ENCODE assay signal across 9 cellular contexts in the genomic region with DNA sequence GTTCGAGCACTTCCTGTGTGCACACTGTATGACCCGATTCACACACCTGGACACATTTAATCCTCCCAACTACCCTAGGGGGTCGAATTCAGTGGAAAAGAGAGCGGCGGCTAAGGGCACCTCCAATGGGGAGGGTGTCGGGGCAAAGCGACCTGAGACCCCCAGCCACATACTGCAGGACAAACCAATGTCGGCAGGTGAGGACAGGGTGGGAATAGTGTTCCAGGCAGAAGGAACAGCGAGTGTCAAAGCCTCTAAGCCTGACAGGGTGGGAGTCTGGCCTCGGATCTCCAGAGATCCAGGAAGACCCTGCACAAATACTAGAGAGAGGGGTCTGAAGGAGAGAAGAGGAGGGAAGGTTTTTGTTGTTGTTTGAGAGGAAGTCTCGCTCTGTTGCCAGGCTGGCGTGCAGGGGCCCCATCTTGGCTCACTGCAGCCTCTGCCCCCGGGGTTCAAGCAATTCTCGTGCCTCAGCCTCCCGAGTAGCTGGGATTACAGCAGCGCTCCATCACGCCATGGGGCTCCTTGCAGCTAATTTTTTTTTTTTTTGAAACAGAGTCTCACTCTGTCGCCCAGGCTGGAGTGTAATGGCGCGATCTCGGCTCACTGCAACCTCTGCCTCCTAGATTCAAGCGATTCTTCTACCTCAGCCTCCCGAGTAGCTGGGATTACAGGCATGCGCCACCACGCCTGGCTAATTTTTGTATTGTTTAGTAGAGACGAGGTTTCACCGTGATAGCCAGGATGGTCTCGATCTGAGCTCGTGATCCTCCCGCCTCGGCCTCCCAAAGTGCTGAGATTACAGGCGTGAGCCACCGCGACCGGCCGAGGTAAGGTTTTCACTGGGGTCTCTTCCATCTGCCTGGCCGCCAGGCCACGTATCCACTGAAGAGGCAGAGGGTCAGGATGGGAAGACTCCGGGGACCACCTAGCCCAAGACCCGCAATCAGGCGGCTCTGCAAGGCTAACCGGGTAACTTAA. TPM values are rescaled to one million over a fixed set of nuclear protein-coding genes. Genes with fewer than 3 reads are reported as not detected.
A peak's percentile ranks its signal among the peaks of the same experiment; 100 is the strongest.
DNase-seq lines count a peak whose midpoint lies in the region; ATAC-seq, FAIRE-seq and TF ChIP-seq lines count a peak whose summit lies in the region.
"Had no signal": no experiment of that assay in that cellular context is flagged by ENCODE, and none has a peak within 500 bp of the region (broad histone marks: within the 10 kb centered on the region; RNA-seq: fewer than 3 reads in every experiment).

No MANE protein-coding gene starts in this region.

- peak overlapping the region; percentile 77 to 94 for H3K18ac ChIP-seq in mesenchymal stem cell (ENCODE audit: low read depth in 1 of 2, low read length in 2 of 2)

- FAIRE-seq in K562 (lab: Jason Lieb, UNC) = no peak
- FAIRE-seq: colon had no signal

- TSS peak; percentile 63 for BruUV-seq in K562 (replicated peaks; lab: Mats Ljungman, UMichigan)

- no peak overlapping the region for H2BK120ac ChIP-seq in mesenchymal stem cell (ENCODE audit: low read depth, low read length)

- intact Hi-C loops in heart left ventricle (cut with DNase I) (loop anchor here in 4 of 10 donors (2.0 to 5.0 kb wide), 3 partner anchors 19 to 35 kb away; a partner anchor contains a TSS), left ventricle myocardium superior (cut with micrococcal nuclease) (no loop called here), K562 (cut with micrococcal nuclease) (loop anchor here (2.0 kb wide), 1 partner anchor 35 kb away; a partner anchor contains a TSS), upper lobe of right lung (cut with DNase I) (no loop called here)

- no peak for ATAC-seq in heart left ventricle
- ATAC-seq in left ventricle myocardium superior = no peak
- no peak for ATAC-seq in K562
- no peak for ATAC-seq in upper lobe of right lung

- WGBS in heart left ventricle, 4 donors = 89 to 91% (median 90%) methylated on average over 42 of the region's 42 CpGs
- WGBS in K562 (ENCODE audit: insufficient coverage, low coverage, missing lambda C conversion rate) = 76% methylated on average over 37 of the region's 42 CpGs
- WGBS in mesenchymal stem cell = 89% methylated on average over 41 of the region's 42 CpGs

- H3K9ac ChIP-seq in K562 (ENCODE audit: insufficient read depth in 1 of 2, low read depth in 2 of 2, low read length in 2 of 2) (peak overlapping the region; percentile 79 to 83), mesenchymal stem cell (ENCODE audit: low read length) (peak overlapping the region; percentile 82)

- TF ChIP-seq RAD21 in K562 (CRISPR knock-in tag; conservative IDR thresholded peaks at IDR 0.05 in 1 of 2, IDR thresholded peaks at IDR 0.05 in 1 of 2) = no peak

- peak overlapping the region; percentile 71 to 94 for H3K4ac ChIP-seq in mesenchymal stem cell (ENCODE audit: low read depth in 1 of 2, low read length in 2 of 2)

- no peak for TF ChIP-seq EP300 in K562 (IDR thresholded peaks at IDR 0.05; ENCODE audit: low read length)

- in situ Hi-C loops in K562 (cut with MboI) = no loop called here

- no peak overlapping the region for H3K23ac ChIP-seq in mesenchymal stem cell (ENCODE audit: low read length in 2 of 2)

- TF ChIP-seq POLR2A in heart left ventricle (IDR thresholded peaks at IDR 0.05) = no peak
- TF ChIP-seq POLR2A in K562 (conservative IDR thresholded peaks at IDR 0.05) = no peak

- H4K8ac ChIP-seq in mesenchymal stem cell (ENCODE audit: low read length) = peak overlapping the region; percentile 93

- peak overlapping the region in 11 of 12 donors; percentile 87 to 97 (median 94) for H3K27ac ChIP-seq in heart left ventricle
- H3K27ac ChIP-seq in K562 (ENCODE audit: extremely low read depth, low read depth, low read length) = 0 out of 3 replicates have a peak overlapping the region, but pooled peaks have one; percentile 74
- H3K27ac ChIP-seq in mesenchymal stem cell (ENCODE audit: low read length, poor library complexity, severe bottlenecking) = peak overlapping the region; percentile 31
- peak overlapping the region; percentile 95 for H3K27ac ChIP-seq in upper lobe of right lung

- H3K4me1 ChIP-seq in heart left ventricle = peaks cover 0 to 48% (median 14%) of the 10 kb centered on the region in 12 donors
- H3K4me1 ChIP-seq in K562 (replicated peaks in 1 of 2; ENCODE audit: control insufficient read depth in 2 of 2, insufficient read depth in 2 of 2, low read length in 2 of 2) = peaks cover 28 to 60% of the 10 kb centered on the region in 2 experiments
- H3K4me1 ChIP-seq in mesenchymal stem cell (ENCODE audit: control insufficient read depth, insufficient read depth, low read depth, low read length) = peaks cover 24% of the 10 kb centered on the region
- H3K4me1 ChIP-seq in upper lobe of right lung = peaks cover 40% of the 10 kb centered on the region

- DNase-seq in heart left ventricle (no peak), left ventricle myocardium superior (no peak), K562 (ENCODE audit: extremely low read depth in 1 of 4, low spot score in 3 of 4) (no peak), mesenchymal stem cell (no peak), upper lobe of right lung (no peak), NCI-H1048 (lab: John Stamatoyannopoulos, UW) (no peak), islet precursor cell (no peak), ecto neural progenitor cell (ENCODE audit: low spot score) (no peak)

- H2BK15ac ChIP-seq in mesenchymal stem cell (ENCODE audit: low read depth, poor library complexity, severe bottlenecking) = no peak overlapping the region

- peak overlapping the region; percentile 95 for H2AFZ ChIP-seq in K562 (ENCODE audit: low read depth, low read length)
- peak overlapping the region; percentile 78 for H2AFZ ChIP-seq in mesenchymal stem cell (ENCODE audit: low read depth, low read length)

- peaks cover 6% of the 10 kb centered on the region for H3K79me1 ChIP-seq in mesenchymal stem cell (replicated peaks; ENCODE audit: low read length, poor library complexity, severe bottlenecking)

- H2BK12ac ChIP-seq in mesenchymal stem cell (ENCODE audit: low read length in 2 of 2) = peak overlapping the region in 1 of 2 experiments; percentile 45

- H3K36me3 ChIP-seq in heart left ventricle = peaks cover 0 to 31% (median 15%) of the 10 kb centered on the region in 9 donors
- H3K36me3 ChIP-seq in K562 (ENCODE audit: control insufficient read depth, insufficient read depth, low read length) = peaks cover 23% of the 10 kb centered on the region; the same call in 2 of the 3 replicates
- peaks cover 19 to 30% of the 10 kb centered on the region in 2 experiments for H3K36me3 ChIP-seq in mesenchymal stem cell (ENCODE audit: control insufficient read depth in 1 of 2, insufficient read depth in 2 of 2, low read depth in 1 of 2, low read length in 2 of 2)
- peaks cover 26% of the 10 kb centered on the region for H3K36me3 ChIP-seq in upper lobe of right lung

- H4K91ac ChIP-seq in mesenchymal stem cell (ENCODE audit: low read length) = no peak overlapping the region

- no peak overlapping the region for H2BK5ac ChIP-seq in mesenchymal stem cell (ENCODE audit: low read depth, low read length, poor library complexity, severe bottlenecking)

- H4K20me1 ChIP-seq in K562 (replicated peaks; ENCODE audit: control insufficient read depth, insufficient read depth, low read length) = no peaks in the 10 kb centered on the region; the same call in 1 of the 2 replicates

- TF ChIP-seq CTCF in heart left ventricle (IDR thresholded peaks at IDR 0.05) (no peak), K562 (IDR thresholded peaks at IDR 0.05 in 2 of 3, conservative IDR thresholded peaks at IDR 0.05 in 1 of 3; ENCODE audit: insufficient read depth in 2 of 3, low read depth in 1 of 3, low read length in 3 of 3) (no peak), upper lobe of right lung (IDR thresholded peaks at IDR 0.05) (no peak)

- H3K27me3 ChIP-seq in heart left ventricle (no peaks in the 10 kb centered on the region), K562 (ENCODE audit: control insufficient read depth in 2 of 2, insufficient read depth in 2 of 2, low read length in 2 of 2) (no peaks in the 10 kb centered on the region), mesenchymal stem cell (ENCODE audit: control insufficient read depth in 1 of 2, insufficient read depth in 1 of 2, low read length in 2 of 2) (no peaks in the 10 kb centered on the region), upper lobe of right lung (no peaks in the 10 kb centered on the region)

- no peaks in the 10 kb centered on the region for H3K9me1 ChIP-seq in K562 (ENCODE audit: control insufficient read depth, insufficient read depth, low read length)

- CTCF ChIA-PET in K562 (lab: Yijun Ruan, JAX; ENCODE audit: low intra/inter-chr PET ratio) = no interaction called here

- H3K4me2 ChIP-seq in K562 (ENCODE audit: insufficient read depth, low read length) = peak overlapping the region; percentile 81
- H3K4me2 ChIP-seq in mesenchymal stem cell (ENCODE audit: low read length, poor library complexity, severe bottlenecking) = peak overlapping the region; percentile 98

- no peaks in the 10 kb centered on the region for H3K9me3 ChIP-seq in heart left ventricle
- no peaks in the 10 kb centered on the region for H3K9me3 ChIP-seq in K562 (replicated peaks; ENCODE audit: control insufficient read depth, insufficient read depth, low read depth, low read length)
- no peaks in the 10 kb centered on the region for H3K9me3 ChIP-seq in mesenchymal stem cell (ENCODE audit: control insufficient read depth, low read length)
- H3K9me3 ChIP-seq in upper lobe of right lung = no peaks in the 10 kb centered on the region

- H2AK5ac ChIP-seq in mesenchymal stem cell (ENCODE audit: low read length, severe bottlenecking) = peak overlapping the region; percentile 65

- POLR2A ChIA-PET in K562 (lab: Yijun Ruan, JAX) = interaction anchor here (0.6 to 1.0 kb wide), 6 partner anchors 10 to 46 kb away, joined by 3 to 4 read pairs (median 4); no protein-coding TSS in a partner anchor

- peaks cover 35% of the 10 kb centered on the region for H3K79me2 ChIP-seq in K562 (ENCODE audit: control insufficient read depth, insufficient read depth, low read length)

- no peak overlapping the region for H3K14ac ChIP-seq in mesenchymal stem cell (ENCODE audit: low read length in 2 of 2)

- H3K4me3 ChIP-seq in heart left ventricle (peak overlapping the region; percentile 71 to 96 (median 90)), K562 (peak overlapping the region; percentile 94), mesenchymal stem cell (ENCODE audit: insufficient read depth in 1 of 2, low read depth in 1 of 2, low read length in 2 of 2) (peak overlapping the region; percentile 84 to 89), upper lobe of right lung (peak overlapping the region; percentile 90)

RNA-seq across cellular contexts. Expression of a gene that starts 1.2 kb away (rescaled TPM):
- total RNA-seq in heart left ventricle (100 to 1,000 TPM in 2 of 9 donors, 10 to 100 TPM in 7; 17.2 to 142 (median 37.1) TPM), left ventricle myocardium superior (38.7 TPM), K562 (2014; rRNA removed) (357 and 436 TPM in 2 replicates), K562 (2014; rRNA removed; fragmentation: Illumina TruSeq; extraction: Trizol) (77.8 and 81.5 TPM in 2 replicates), K562 (2015; rRNA removed; fragmentation: Illumina TruSeq; extraction: Trizol) (216 and 235 TPM in 2 replicates), K562 (2021) (187 and 221 TPM in 2 replicates), upper lobe of right lung (219 TPM)
- polyA plus RNA-seq in heart left ventricle (100 to 1,000 TPM in 1 of 2 donors, 10 to 100 TPM in 1; 32.7 to 136 TPM), K562 (2011; rRNA removed) (211 and 213 TPM in 2 replicates), K562 (2014; fragmentation: Illumina TruSeq; extraction: Trizol) (93.3 and 345 TPM in 2 replicates), K562 (2014; fragmentation: Nextera tagmentation; extraction: Ambion mirVana) (10 to 100 TPM in 1 of 2 experiments, 1 to 10 TPM in 1; 6.7 to 38.7 TPM), K562 (2014; rRNA removed) (308 and 407 TPM in 2 replicates)
- total RNA-seq in K562 (2011; cell fraction: chromatin; rRNA removed; ENCODE audit: low replicate concordance) = 99.9 and 272 TPM in 2 replicates
- 195 and 204 TPM in 2 replicates for total RNA-seq in K562 (2011; cell fraction: nucleolus; rRNA removed)
- total RNA-seq in K562 (2011; cell fraction: nucleoplasm; rRNA removed) = 146 and 192 TPM in 2 replicates
- 307 and 633 TPM in 2 replicates for polyA plus RNA-seq in K562 (2011; cell fraction: cytosol; rRNA removed)
- 159 and 253 TPM in 2 replicates for polyA plus RNA-seq in K562 (2011; cell fraction: nucleus; rRNA removed)
- 510 and 518 TPM in 2 replicates for polyA plus RNA-seq in K562 (2012)
- polyA minus RNA-seq in K562 (2011; rRNA and poly(A)+ RNA removed) = 59.3 and 102 TPM in 2 replicates
- 118 and 133 TPM in 2 replicates for polyA minus RNA-seq in K562 (2011; cell fraction: cytosol; rRNA and poly(A)+ RNA removed)
- polyA minus RNA-seq in K562 (2011; cell fraction: nucleus; rRNA and poly(A)+ RNA removed) = 73.5 and 76.2 TPM in 2 replicates
- polyA plus RNA-seq in mesenchymal stem cell (2013, experiment 1 of 2) = 211 TPM
- 214 TPM for polyA plus RNA-seq in mesenchymal stem cell (2013, experiment 2 of 2)

RNA-seq across cellular contexts. Expression of a gene that starts 35.0 kb away (rescaled TPM):
- total RNA-seq in heart left ventricle (100 to 1,000 TPM in 4 of 9 donors, 10 to 100 TPM in 5; 88.7 to 128 (median 98.5) TPM), left ventricle myocardium superior (97.2 TPM), K562 (2014; rRNA removed) (105 and 108 TPM in 2 replicates), K562 (2014; rRNA removed; fragmentation: Illumina TruSeq; extraction: Trizol) (129 and 138 TPM in 2 replicates), K562 (2015; rRNA removed; fragmentation: Illumina TruSeq; extraction: Trizol) (161 and 162 TPM in 2 replicates), K562 (2021) (161 and 182 TPM in 2 replicates), upper lobe of right lung (76.4 TPM)
- polyA plus RNA-seq in heart left ventricle (100 to 1,000 TPM; 120 to 309 TPM), K562 (2011; rRNA removed) (31.0 and 72.6 TPM in 2 replicates), K562 (2014; fragmentation: Illumina TruSeq; extraction: Trizol) (315 and 356 TPM in 2 replicates), K562 (2014; fragmentation: Nextera tagmentation; extraction: Ambion mirVana) (10 to 100 TPM; 10.2 to 16.0 TPM), K562 (2014; rRNA removed) (185 and 215 TPM in 2 replicates)
- 27.1 and 32.8 TPM in 2 replicates for total RNA-seq in K562 (2011; cell fraction: chromatin; rRNA removed; ENCODE audit: low replicate concordance)
- total RNA-seq in K562 (2011; cell fraction: nucleolus; rRNA removed) = 19.1 and 20.0 TPM in 2 replicates
- total RNA-seq in K562 (2011; cell fraction: nucleoplasm; rRNA removed) = 28.5 and 49.1 TPM in 2 replicates
- 26.2 and 29.1 TPM in 2 replicates for polyA plus RNA-seq in K562 (2011; cell fraction: cytosol; rRNA removed)
- polyA plus RNA-seq in K562 (2011; cell fraction: nucleus; rRNA removed) = 22.4 and 28.1 TPM in 2 replicates
- polyA plus RNA-seq in K562 (2012) = 165 and 249 TPM in 2 replicates
- polyA minus RNA-seq in K562 (2011; rRNA and poly(A)+ RNA removed) = 20.1 and 24.4 TPM in 2 replicates
- polyA minus RNA-seq in K562 (2011; cell fraction: cytosol; rRNA and poly(A)+ RNA removed) = 31.9 and 37.0 TPM in 2 replicates
- polyA minus RNA-seq in K562 (2011; cell fraction: nucleus; rRNA and poly(A)+ RNA removed) = 5.1 and 6.4 TPM in 2 replicates
- 109 TPM for polyA plus RNA-seq in mesenchymal stem cell (2013, experiment 1 of 2)
- polyA plus RNA-seq in mesenchymal stem cell (2013, experiment 2 of 2) = 104 TPM

RNA-seq across cellular contexts. Expression of a gene that starts 35.4 kb away (rescaled TPM):
- total RNA-seq in heart left ventricle = 10 to 100 TPM; 26.1 to 63.6 (median 38.9) TPM
- 10 to 100 TPM; 66.7 to 87.8 TPM for polyA plus RNA-seq in heart left ventricle
- 36.0 TPM for total RNA-seq in left ventricle myocardium superior
- 71.4 and 104 TPM in 2 replicates for total RNA-seq in K562 (2011; cell fraction: chromatin; rRNA removed; ENCODE audit: low replicate concordance)
- 46.8 and 62.5 TPM in 2 replicates for total RNA-seq in K562 (2011; cell fraction: nucleolus; rRNA removed)
- total RNA-seq in K562 (2011; cell fraction: nucleoplasm; rRNA removed) = 67.0 and 82.8 TPM in 2 replicates
- 247 and 279 TPM in 2 replicates for total RNA-seq in K562 (2014; rRNA removed)
- 214 and 266 TPM in 2 replicates for total RNA-seq in K562 (2014; rRNA removed; fragmentation: Illumina TruSeq; extraction: Trizol)
- 211 and 238 TPM in 2 replicates for total RNA-seq in K562 (2015; rRNA removed; fragmentation: Illumina TruSeq; extraction: Trizol)
- total RNA-seq in K562 (2021) = 242 and 255 TPM in 2 replicates
- 69.4 and 105 TPM in 2 replicates for polyA plus RNA-seq in K562 (2011; rRNA removed)
- polyA plus RNA-seq in K562 (2011; cell fraction: cytosol; rRNA removed) = 77.0 and 96.0 TPM in 2 replicates
- polyA plus RNA-seq in K562 (2011; cell fraction: nucleus; rRNA removed) = 42.2 and 50.1 TPM in 2 replicates
- polyA plus RNA-seq in K562 (2012) = 142 and 298 TPM in 2 replicates
- 307 and 342 TPM in 2 replicates for polyA plus RNA-seq in K562 (2014; fragmentation: Illumina TruSeq; extraction: Trizol)
- 100 to 1,000 TPM; 275 to 332 TPM for polyA plus RNA-seq in K562 (2014; fragmentation: Nextera tagmentation; extraction: Ambion mirVana)
- polyA plus RNA-seq in K562 (2014; rRNA removed) = 237 and 272 TPM in 2 replicates
- 50.5 and 64.8 TPM in 2 replicates for polyA minus RNA-seq in K562 (2011; rRNA and poly(A)+ RNA removed)
- polyA minus RNA-seq in K562 (2011; cell fraction: cytosol; rRNA and poly(A)+ RNA removed) = 36.5 and 42.6 TPM in 2 replicates
- polyA minus RNA-seq in K562 (2011; cell fraction: nucleus; rRNA and poly(A)+ RNA removed) = 16.4 and 18.0 TPM in 2 replicates
- 171 TPM for polyA plus RNA-seq in mesenchymal stem cell (2013, experiment 1 of 2)
- polyA plus RNA-seq in mesenchymal stem cell (2013, experiment 2 of 2) = 175 TPM
- 72.0 TPM for total RNA-seq in upper lobe of right lung

RNA-seq across cellular contexts. Expression of a gene that starts 47.7 kb away (rescaled TPM):
- total RNA-seq in heart left ventricle = 100 to 1,000 TPM in 8 of 9 donors, 10 to 100 TPM in 1; 97.1 to 177 (median 146) TPM
- polyA plus RNA-seq in heart left ventricle = 100 to 1,000 TPM; 102 to 208 TPM
- 161 TPM for total RNA-seq in left ventricle myocardium superior
- 32.7 and 51.7 TPM in 2 replicates for total RNA-seq in K562 (2011; cell fraction: chromatin; rRNA removed; ENCODE audit: low replicate concordance)
- 40.7 and 42.2 TPM in 2 replicates for total RNA-seq in K562 (2011; cell fraction: nucleolus; rRNA removed)
- 40.5 and 61.6 TPM in 2 replicates for total RNA-seq in K562 (2011; cell fraction: nucleoplasm; rRNA removed)
- total RNA-seq in K562 (2014; rRNA removed) = 55.6 and 87.2 TPM in 2 replicates
- 75.4 and 83.0 TPM in 2 replicates for total RNA-seq in K562 (2014; rRNA removed; fragmentation: Illumina TruSeq; extraction: Trizol)
- total RNA-seq in K562 (2015; rRNA removed; fragmentation: Illumina TruSeq; extraction: Trizol) = 78.7 and 86.1 TPM in 2 replicates
- 120 and 121 TPM in 2 replicates for total RNA-seq in K562 (2021)
- polyA plus RNA-seq in K562 (2011; rRNA removed) = 39.5 and 41.9 TPM in 2 replicates
- polyA plus RNA-seq in K562 (2011; cell fraction: cytosol; rRNA removed) = 61.5 and 87.8 TPM in 2 replicates
- polyA plus RNA-seq in K562 (2011; cell fraction: nucleus; rRNA removed) = 44.9 and 61.3 TPM in 2 replicates
- 108 and 132 TPM in 2 replicates for polyA plus RNA-seq in K562 (2012)
- 96.4 and 107 TPM in 2 replicates for polyA plus RNA-seq in K562 (2014; fragmentation: Illumina TruSeq; extraction: Trizol)
- polyA plus RNA-seq in K562 (2014; fragmentation: Nextera tagmentation; extraction: Ambion mirVana) = 100 to 1,000 TPM; 130 to 151 TPM
- 74.6 and 75.7 TPM in 2 replicates for polyA plus RNA-seq in K562 (2014; rRNA removed)
- polyA minus RNA-seq in K562 (2011; rRNA and poly(A)+ RNA removed) = 42.0 and 57.7 TPM in 2 replicates
- polyA minus RNA-seq in K562 (2011; cell fraction: cytosol; rRNA and poly(A)+ RNA removed) = 31.2 and 36.7 TPM in 2 replicates
- polyA minus RNA-seq in K562 (2011; cell fraction: nucleus; rRNA and poly(A)+ RNA removed) = 20.7 and 21.9 TPM in 2 replicates
- 293 TPM for polyA plus RNA-seq in mesenchymal stem cell (2013, experiment 1 of 2)
- 307 TPM for polyA plus RNA-seq in mesenchymal stem cell (2013, experiment 2 of 2)
- 137 TPM for total RNA-seq in upper lobe of right lung

Comparison
In these comparisons a context has a peak if more than half of its experiments do, and no peak if none do; other contexts are left out.
1. H3K27ac ChIP-seq: peak in every context shown above with its lines; median percentile 95 in upper lobe of right lung; 94 in heart left ventricle; 74 in K562; 31 in mesenchymal stem cell.